In the genomic region with DNA sequence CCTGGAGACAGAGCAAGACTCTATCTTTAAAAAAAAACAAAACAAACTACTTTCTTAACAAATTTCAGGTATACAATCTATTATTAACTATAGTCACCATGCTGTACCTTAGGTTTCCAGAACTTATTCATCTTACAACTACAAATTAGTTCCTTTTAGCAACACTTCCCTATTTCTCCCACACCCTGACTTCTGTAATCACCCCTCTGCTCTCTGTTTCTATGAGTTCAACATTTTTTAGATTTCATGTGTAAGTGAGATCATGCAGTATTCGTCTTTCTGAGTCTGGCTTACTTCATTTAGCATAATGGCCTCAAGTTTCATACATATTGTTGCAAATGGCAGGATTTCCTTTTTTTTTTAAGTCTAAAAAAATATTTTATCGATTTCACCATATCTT, we compare ENCODE assay signal across 19 cellular contexts.
DNase-seq lines count a peak whose midpoint lies in the region; ATAC-seq and TF ChIP-seq lines count a peak whose summit lies in the region.
"Had no signal": no experiment of that assay in that cellular context is flagged by ENCODE, and none has a peak within 500 bp of the region (broad histone marks: within the 10 kb centered on the region; RNA-seq: fewer than 3 reads in every experiment).

No MANE protein-coding gene starts in this region.

- no peaks in the 10 kb centered on the region for H4K20me1 ChIP-seq in neural progenitor cell (ENCODE audit: low read depth)

- peaks cover 3% of the 10 kb centered on the region for H3K27me3 Mint-ChIP-seq in memory B cell
- H3K27me3 Mint-ChIP-seq in neural progenitor cell (ENCODE audit: insufficient read depth, low read depth) = peaks cover 3% of the 10 kb centered on the region
- H3K27me3 Mint-ChIP-seq: brain had no signal

- H3K27me3 ChIP-seq in neural progenitor cell = no peaks in the 10 kb centered on the region
- H3K27me3 ChIP-seq: gastrocnemius medialis, MG63 had no signal

- no peak overlapping the region for H3K27ac Mint-ChIP-seq in memory B cell
- H3K27ac Mint-ChIP-seq in neural progenitor cell = no peak overlapping the region
- H3K27ac Mint-ChIP-seq: activated CD8-positive, alpha-beta T cell treated with anti-CD3 and anti-CD28 coated beads, Interleukin-2, amount 10 ng/mL, durations not matched to agents 7 days and 5 days; brain; T-helper 2 cell treated with Interferon-gamma antibody and Interleukin-4, amounts not matched to agents 5 μg/mL and 100 μg/mL, for 36 hours had no signal

- H3K4me1 Mint-ChIP-seq in memory B cell (peaks cover 6% of the 10 kb centered on the region), neural progenitor cell (peaks cover 7% of the 10 kb centered on the region)
- H3K4me1 Mint-ChIP-seq: brain had no signal

- no peak overlapping the region for H3K4me3 ChIP-seq in neural progenitor cell
- H3K4me3 ChIP-seq: gastrocnemius medialis, MG63, stomach had no signal

- no peaks in the 10 kb centered on the region for H3F3A ChIP-seq in neural progenitor cell (ENCODE audit: low read depth)

- DNase-seq in MV-4-11 (lab: John Stamatoyannopoulos, UW) (peak; percentile 85), memory B cell (ENCODE audit: low spot score in 2 of 2) (no peak), caudate nucleus (lab: John Stamatoyannopoulos, UW) (no peak), kidney glomerular epithelial cell (lab: John Stamatoyannopoulos, UW) (no peak), HUDEP-2 (lab: John Stamatoyannopoulos, UW; ENCODE audit: unreplicated experiment in 76 of 76) (no peak), neural progenitor cell (ENCODE audit: low spot score) (no peak)
- DNase-seq: activated CD8-positive, alpha-beta T cell treated with anti-CD3 and anti-CD28 coated beads, Interleukin-2, amount 10 ng/mL, durations not matched to agents 7 days and 5 days; activated gamma-delta T cell; gastrocnemius medialis; islet precursor cell; MG63; stimulated activated CD4-positive, alpha-beta T cell treated with anti-CD3 and anti-CD28 coated beads, Interleukin-4, amount 100 ng/mL, for 24 hours; stomach had no signal

- H3K36me3 Mint-ChIP-seq in memory B cell (peaks cover 2% of the 10 kb centered on the region), neural progenitor cell (no peaks in the 10 kb centered on the region)
- H3K36me3 Mint-ChIP-seq: brain had no signal

- no peaks in the 10 kb centered on the region for H3K36me3 ChIP-seq in neural progenitor cell
- H3K36me3 ChIP-seq: gastrocnemius medialis, MG63, stomach had no signal

- H3K9ac ChIP-seq in neural progenitor cell = no peak overlapping the region

- H3K9me3 Mint-ChIP-seq in memory B cell (peaks cover 2% of the 10 kb centered on the region), neural progenitor cell (no peaks in the 10 kb centered on the region)

- H3K4me1 ChIP-seq in neural progenitor cell = no peaks in the 10 kb centered on the region
- H3K4me1 ChIP-seq: gastrocnemius medialis had no signal

- no peak overlapping the region for H3K4me2 ChIP-seq in neural progenitor cell

- H3K79me2 ChIP-seq in neural progenitor cell (ENCODE audit: low read depth) = no peaks in the 10 kb centered on the region

- ATAC-seq in GM18511 (IDR thresholded peaks at IDR 0.05; ENCODE audit: unreplicated experiment) (peak; percentile 65), HG02623 (IDR thresholded peaks at IDR 0.05; ENCODE audit: unreplicated experiment) (peak; percentile 45), memory B cell (ENCODE audit: low read depth) (peak; percentile 41)
- ATAC-seq: activated CD8-positive, alpha-beta T cell treated with anti-CD3 and anti-CD28 coated beads, Interleukin-2, amount 10 ng/mL, durations not matched to agents 7 days and 5 days; gastrocnemius medialis; Panc1 had no signal

- H3K4me3 Mint-ChIP-seq in memory B cell (no peak overlapping the region), neural progenitor cell (no peak overlapping the region)
- H3K4me3 Mint-ChIP-seq: activated CD8-positive, alpha-beta T cell treated with anti-CD3 and anti-CD28 coated beads, Interleukin-2, amount 10 ng/mL, durations not matched to agents 7 days and 5 days; brain; T-helper 2 cell treated with Interferon-gamma antibody and Interleukin-4, amounts not matched to agents 5 μg/mL and 100 μg/mL, for 36 hours had no signal

- no peak overlapping the region for H2AFZ ChIP-seq in neural progenitor cell (replicated peaks)

- no peak overlapping the region for H3K27ac ChIP-seq in caudate nucleus (ENCODE audit: low read depth, low read length)
- H3K27ac ChIP-seq in neural progenitor cell = no peak overlapping the region
- H3K27ac ChIP-seq: C4-2B, gastrocnemius medialis, stomach had no signal

- no peaks in the 10 kb centered on the region for H3K9me3 ChIP-seq in neural progenitor cell (ENCODE audit: low read depth)
- H3K9me3 ChIP-seq: gastrocnemius medialis, MG63, stomach had no signal

- TF ChIP-seq CTCF in neural progenitor cell (IDR thresholded peaks at IDR 0.05) = no peak
